In the genomic region with DNA sequence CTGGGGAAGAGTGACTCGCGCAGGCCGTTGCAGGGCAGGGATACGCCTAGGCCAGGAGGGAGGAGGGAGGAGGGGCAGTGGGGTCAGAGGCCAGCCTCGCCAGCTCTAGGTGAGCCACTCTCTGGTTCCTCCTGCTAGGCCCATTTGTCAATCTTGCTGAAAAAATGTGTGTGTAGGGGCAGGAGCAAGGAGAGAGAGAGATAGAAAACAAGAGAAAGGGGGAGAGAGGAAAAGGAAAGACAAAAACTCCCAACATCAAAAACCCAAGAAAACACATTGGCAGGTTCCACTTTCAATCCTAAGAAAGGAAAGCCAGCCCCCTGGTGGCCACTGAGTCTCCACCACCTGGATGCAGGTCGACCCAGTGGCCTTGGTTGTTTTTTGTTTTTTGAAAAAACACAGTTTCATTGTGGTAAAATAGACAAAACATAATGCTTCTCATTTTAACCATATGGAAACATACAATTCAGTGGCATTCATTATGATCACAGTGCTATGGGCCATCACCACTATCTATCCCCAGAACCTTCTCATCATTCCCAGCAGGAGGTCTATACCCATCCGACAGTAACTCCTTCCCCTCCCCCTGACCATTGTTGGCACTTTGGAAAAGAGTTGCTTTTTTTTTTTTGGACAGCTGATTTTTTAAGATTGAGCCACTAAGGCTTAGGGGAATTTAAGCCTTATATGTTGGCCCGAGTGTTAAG, we compare ENCODE assay signal across 10 cellular contexts. TPM values are rescaled to one million over a fixed set of nuclear protein-coding genes. Genes with fewer than 3 reads are reported as not detected.
DNase-seq lines count a peak whose midpoint lies in the region; ATAC-seq and TF ChIP-seq lines count a peak whose summit lies in the region.
"Had no signal": no experiment of that assay in that cellular context is flagged by ENCODE, and none has a peak within 500 bp of the region (broad histone marks: within the 10 kb centered on the region; RNA-seq: fewer than 3 reads in every experiment).

No MANE protein-coding gene starts in this region.

- no peak for TF ChIP-seq EP300 in suprapubic skin (IDR thresholded peaks at IDR 0.05)

- H3K9me3 ChIP-seq in right lobe of liver (no peaks in the 10 kb centered on the region), suprapubic skin (no peaks in the 10 kb centered on the region)

- intact Hi-C loops in right lobe of liver (cut with DNase I) = loop anchor here in 1 of 2 donors (10.0 kb wide), 1 partner anchor 69 kb away; no protein-coding TSS in a partner anchor

- peak; percentile 4 for DNase-seq in SIG-M5 treated with dmso at 0.1 percent for 504 hours (lab: John Stamatoyannopoulos, UW; ENCODE audit: unreplicated experiment)
- DNase-seq in SIG-M5 (lab: John Stamatoyannopoulos, UW) = no peak
- peak; percentile 14 to 46 for DNase-seq in Kasumi-1 (lab: John Stamatoyannopoulos, UW)
- DNase-seq in amniotic epithelial cell (ENCODE audit: low read depth) = peak; percentile 29
- peak in 2 of 3 donors; percentile 47 to 56 for DNase-seq in right lobe of liver
- no peak for DNase-seq in suprapubic skin (ENCODE audit: low spot score in 2 of 2)
- no peak for DNase-seq in coronary artery (ENCODE audit: low spot score)
- DNase-seq: naive B cell had no signal

- no peak overlapping the region for H3K27ac ChIP-seq in right lobe of liver
- no peak overlapping the region for H3K27ac ChIP-seq in suprapubic skin
- no peak overlapping the region for H3K27ac ChIP-seq in coronary artery

- no peak for TF ChIP-seq POLR2A in right lobe of liver (IDR thresholded peaks at IDR 0.05)
- TF ChIP-seq POLR2A in suprapubic skin (IDR thresholded peaks at IDR 0.05) = no peak

- WGBS in right lobe of liver (ENCODE audit: insufficient coverage, low coverage, low lambda C conversion rate, missing lambda C conversion rate) = 57% methylated on average over 4 of the region's 8 CpGs
- WGBS in suprapubic skin = 71% methylated on average over 8 of the region's 8 CpGs

- H3K4me3 ChIP-seq in right lobe of liver = no peak overlapping the region
- H3K4me3 ChIP-seq in suprapubic skin = no peak overlapping the region
- H3K4me3 ChIP-seq in coronary artery = no peak overlapping the region

- TF ChIP-seq CTCF in right lobe of liver (IDR thresholded peaks at IDR 0.05) (peak; percentile 15 to 64 (median 59)), suprapubic skin (IDR thresholded peaks at IDR 0.05) (peak in 1 of 2 donors; percentile 53), coronary artery (IDR thresholded peaks at IDR 0.05) (no peak)

- H3K27me3 ChIP-seq in right lobe of liver = no peaks in the 10 kb centered on the region
- no peaks in the 10 kb centered on the region for H3K27me3 ChIP-seq in suprapubic skin

- H3K4me1 ChIP-seq in right lobe of liver = no peaks in the 10 kb centered on the region
- no peaks in the 10 kb centered on the region for H3K4me1 ChIP-seq in suprapubic skin

- peak; percentile 36 to 59 (median 56) for ATAC-seq in right lobe of liver
- ATAC-seq in GM21381 (IDR thresholded peaks at IDR 0.05; ENCODE audit: unreplicated experiment) = no peak

- H3K36me3 ChIP-seq in right lobe of liver = peaks cover 0 to 35% (median 5%) of the 10 kb centered on the region in 4 donors
- H3K36me3 ChIP-seq in suprapubic skin = peaks cover 5% of the 10 kb centered on the region

RNA-seq across cellular contexts. Expression of a gene that starts 10.9 kb away (rescaled TPM):
- total RNA-seq in right lobe of liver (1 to 10 TPM in 5 of 6 experiments, not detected in 1; 1.0 to 4.2 (median 2.0) TPM), suprapubic skin (1 to 10 TPM in 1 of 4 donors, not detected in 3; 9.6 TPM)
- total RNA-seq: activated CD8-positive, alpha-beta memory T cell treated with anti-CD3 and anti-CD28 coated beads for 36 hours had no signal

RNA-seq across cellular contexts. Expression of a gene that starts 14.5 kb away (rescaled TPM):
- 10 to 100 TPM; 23.6 to 39.6 (median 32.0) TPM for total RNA-seq in right lobe of liver
- total RNA-seq in suprapubic skin = 1 to 10 TPM in 3 of 4 donors, under 1 TPM in 1; 0.34 to 2.4 (median 2.0) TPM

RNA-seq across cellular contexts. Expression of a gene that starts 46.8 kb away (rescaled TPM):
- total RNA-seq in right lobe of liver = 10 to 100 TPM; 23.1 to 66.7 (median 43.3) TPM
- total RNA-seq in suprapubic skin = 1 to 10 TPM in 3 of 4 donors, under 1 TPM in 1; 0.87 to 2.0 (median 1.1) TPM

Comparison
In these comparisons a context has a peak if more than half of its experiments do, and no peak if none do; other contexts are left out.
1. DNase-seq: peak in SIG-M5 treated with dmso at 0.1 percent for 504 hours (single experiment), Kasumi-1 (2 of 2), amniotic epithelial cell (single experiment) and right lobe of liver (2 of 3); none in SIG-M5 (single experiment), suprapubic skin (0 of 2) and coronary artery (single experiment).
2. RNA of a gene that starts 14.5 kb away (total RNA-seq): 23.6 to 39.6 TPM in right lobe of liver; 0.34 to 2.4 TPM in suprapubic skin; every median in the first group is over 4 times any median in the second.
3. RNA of a gene that starts 46.8 kb away (total RNA-seq): 23.1 to 66.7 TPM in right lobe of liver; 0.87 to 2.0 TPM in suprapubic skin; every median in the first group is over 4 times any median in the second.